26 cellular contexts compared by ENCODE assay signal in the genomic region with DNA sequence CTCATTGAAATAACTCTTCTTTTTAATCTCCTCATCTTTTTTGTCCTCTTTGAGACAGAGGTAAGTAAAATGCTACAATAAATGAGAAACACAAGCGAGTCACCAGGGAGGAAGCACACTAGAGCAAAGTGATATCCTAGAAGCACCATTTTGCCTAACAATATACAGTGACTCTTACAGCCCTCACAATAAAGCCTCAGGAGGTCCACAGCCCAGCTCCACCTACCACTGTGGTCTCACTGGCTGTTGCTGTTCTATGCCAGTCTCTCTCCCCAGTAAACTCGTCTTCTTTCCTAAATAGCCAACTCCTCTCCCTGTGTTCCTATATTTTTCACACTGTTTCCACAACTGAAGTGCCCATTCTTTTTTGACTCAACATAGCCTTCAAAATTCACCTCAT. TPM values are rescaled to one million over a fixed set of nuclear protein-coding genes. Genes with fewer than 3 reads are reported as not detected.
"Had no signal": no experiment of that assay in that cellular context is flagged by ENCODE, and none has a peak within 500 bp of the region (broad histone marks: within the 10 kb centered on the region; RNA-seq: fewer than 3 reads in every experiment).

No MANE protein-coding gene starts in this region.

- DNase-seq: activated CD4-positive, alpha-beta memory T cell treated with anti-CD3 and anti-CD28 coated beads, Interleukin-2, amount 10 ng/mL, durations not matched to agents 7 days and 5 days; activated CD4-positive, alpha-beta T cell treated with anti-CD3 and anti-CD28 coated beads for 1 hour; activated CD4-positive, alpha-beta T cell treated with anti-CD3 and anti-CD28 coated beads for 4 hours; activated CD4-positive, alpha-beta T cell treated with anti-CD3 and anti-CD28 coated beads, Interleukin-2, amount 10 ng/mL, durations not matched to agents 7 days and 5 days; activated CD4-positive, alpha-beta T cell treated with anti-CD3 and anti-CD28 coated beads, Interleukin-2, amount 50 U/mL, for 4 hours; activated effector memory CD4-positive, alpha-beta T cell treated with Interleukin-2 at 50 U/mL for 16 hours; activated gamma-delta T cell treated with Interleukin-2 at 50 U/mL for 16 hours; activated naive CD4-positive, alpha-beta T cell treated with anti-CD3 and anti-CD28 coated beads, Interleukin-2, amount 50 U/mL, for 16 hours; activated naive CD4-positive, alpha-beta T cell treated with Interleukin-2 at 50 U/mL for 16 hours; activated T-cell treated with anti-CD3 and anti-CD28 coated beads, Interleukin-2, amount 50 U/mL, for 4 hours; amniotic stem cell; anterior cingulate cortex; brain microvascular endothelial cell; cortex of kidney; dermis blood vessel endothelial cell; effector CD4-positive, alpha-beta T cell; effector memory CD8-positive, alpha-beta T cell; esophagus squamous epithelium; foreskin melanocyte; head of caudate nucleus; T-helper 2 cell had no signal

- H3K4me3 ChIP-seq: esophagus squamous epithelium had no signal

- H3K9me3 Mint-ChIP-seq: activated CD4-positive, alpha-beta memory T cell treated with anti-CD3 and anti-CD28 coated beads, Interleukin-2, amount 10 ng/mL, durations not matched to agents 7 days and 5 days; activated T-helper 17 cell treated with anti-CD3 and anti-CD28 coated beads, Interleukin-2, amount 50 U/mL, for 72 hours; central memory CD8-positive, alpha-beta T cell; effector memory CD8-positive, alpha-beta T cell had no signal

- H3K36me3 ChIP-seq: brain microvascular endothelial cell, esophagus squamous epithelium had no signal

- H3K27me3 Mint-ChIP-seq: activated T-helper 17 cell treated with anti-CD3 and anti-CD28 coated beads, Interleukin-2, amount 50 U/mL, for 72 hours; central memory CD8-positive, alpha-beta T cell; effector memory CD8-positive, alpha-beta T cell had no signal

- H3K4me1 Mint-ChIP-seq: activated CD4-positive, alpha-beta memory T cell treated with anti-CD3 and anti-CD28 coated beads, Interleukin-2, amount 10 ng/mL, durations not matched to agents 7 days and 5 days; activated T-helper 17 cell treated with anti-CD3 and anti-CD28 coated beads, Interleukin-2, amount 50 U/mL, for 72 hours had no signal

- H3K4me3 Mint-ChIP-seq: activated CD4-positive, alpha-beta memory T cell treated with anti-CD3 and anti-CD28 coated beads, Interleukin-2, amount 10 ng/mL, durations not matched to agents 7 days and 5 days; activated CD4-positive, alpha-beta T cell treated with anti-CD3 and anti-CD28 coated beads, Interleukin-2, amount 10 ng/mL, durations not matched to agents 7 days and 5 days; activated naive CD8-positive, alpha-beta T cell; activated T-cell treated with anti-CD3 and anti-CD28 coated beads, Interleukin-2, amount 50 U/mL, for 4 hours; activated T-helper 17 cell treated with anti-CD3 and anti-CD28 coated beads, Interleukin-2, amount 50 U/mL, for 72 hours; central memory CD8-positive, alpha-beta T cell; effector memory CD8-positive, alpha-beta T cell had no signal

- H3K27me3 ChIP-seq: brain microvascular endothelial cell had no signal

- H3K27ac Mint-ChIP-seq: activated CD4-positive, alpha-beta memory T cell treated with anti-CD3 and anti-CD28 coated beads, Interleukin-2, amount 10 ng/mL, durations not matched to agents 7 days and 5 days; activated CD4-positive, alpha-beta T cell treated with anti-CD3 and anti-CD28 coated beads, Interleukin-2, amount 10 ng/mL, durations not matched to agents 7 days and 5 days; activated naive CD8-positive, alpha-beta T cell; activated T-helper 17 cell treated with anti-CD3 and anti-CD28 coated beads, Interleukin-2, amount 50 U/mL, for 72 hours; effector memory CD8-positive, alpha-beta T cell had no signal

- H3K9me3 ChIP-seq: esophagus squamous epithelium had no signal

- H3K27ac ChIP-seq: brain microvascular endothelial cell, epithelial cell of prostate, esophagus squamous epithelium had no signal

- H3K4me1 ChIP-seq: esophagus squamous epithelium had no signal

RNA-seq across cellular contexts. Expression of a gene that starts 44.3 kb away (rescaled TPM):
- total RNA-seq: bronchial epithelial cell had no signal
